ENCODE assay signal across 1 cellular context in genomic region chr17:82497483-82498405, GRCh38.
TF ChIP-seq lines count a peak whose summit lies in the region.

No MANE protein-coding gene starts in this region.

TF ChIP-seq in HepG2, 621 proteins besides CTCF, POLR2A, EP300 and RAD21 (continued from another document):
- TF ChIP-seq TFDP2 (CRISPR knock-in tag; IDR thresholded peaks at IDR 0.05), result no peak
- no peak for TF ChIP-seq SIX4 (CRISPR knock-in tag; IDR thresholded peaks at IDR 0.05)
- no peak for TF ChIP-seq ZHX1 (CRISPR knock-in tag; IDR thresholded peaks at IDR 0.05; ENCODE audit: low read depth)
- no peak for TF ChIP-seq ZNF775 (CRISPR knock-in tag; IDR thresholded peaks at IDR 0.05; ENCODE audit: borderline replicate concordance)
- TF ChIP-seq ZNF562 (CRISPR knock-in tag; IDR thresholded peaks at IDR 0.05; ENCODE audit: borderline replicate concordance), result no peak
- no peak for TF ChIP-seq ELK4 (CRISPR knock-in tag; IDR thresholded peaks at IDR 0.05; ENCODE audit: borderline replicate concordance)
